In the genomic region with DNA sequence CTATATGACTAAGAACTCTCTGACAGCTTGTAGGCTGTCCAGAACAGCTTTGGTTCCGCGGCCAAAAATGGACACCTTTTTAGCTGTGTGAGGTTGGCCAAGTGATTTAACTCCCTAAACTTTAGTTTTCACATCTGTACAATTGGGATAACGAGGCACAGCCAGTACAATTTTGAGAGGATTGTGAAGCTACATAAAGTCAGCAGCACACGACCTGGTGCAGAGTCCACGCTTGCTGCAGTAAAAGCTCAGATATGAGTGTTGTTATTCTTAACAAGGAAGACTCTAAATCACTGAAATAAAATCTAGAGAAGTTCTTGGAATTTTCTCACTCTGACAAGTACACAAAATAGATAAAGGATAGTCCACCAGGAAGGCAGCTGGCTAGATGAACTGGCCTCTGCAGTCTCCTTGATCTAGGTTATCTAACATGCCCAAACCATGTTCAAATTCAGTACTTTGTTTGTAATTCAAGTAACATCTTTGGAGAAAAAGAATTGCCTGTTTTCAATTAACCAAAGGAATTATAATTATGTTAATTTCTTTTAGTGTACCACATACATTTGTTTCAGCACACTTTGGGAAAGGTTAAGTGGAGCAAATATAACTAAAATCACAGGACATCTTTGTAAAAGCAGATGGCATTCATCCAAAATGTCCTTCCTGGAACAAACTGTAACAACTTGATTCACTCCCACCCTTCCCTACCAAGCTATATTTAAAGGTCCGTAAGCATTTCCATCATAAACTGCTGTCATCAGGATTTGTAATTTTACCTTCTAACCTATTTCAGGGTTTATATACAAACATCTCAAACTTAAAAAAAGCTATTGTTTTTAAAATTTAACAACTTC, we compare ENCODE assay signal across 16 cellular contexts.
DNase-seq lines count a peak whose midpoint lies in the region; ATAC-seq and TF ChIP-seq lines count a peak whose summit lies in the region.
"Had no signal": no experiment of that assay in that cellular context is flagged by ENCODE, and none has a peak within 500 bp of the region (broad histone marks: within the 10 kb centered on the region; RNA-seq: fewer than 3 reads in every experiment).

No MANE protein-coding gene starts in this region.

- WGBS in gastroesophageal sphincter (ENCODE audit: low coverage in 1 of 2), 2 donors: 16 to 19% methylated on average over 6 of the region's 6 CpGs
- 67 to 82% methylated on average over 6 of the region's 6 CpGs for WGBS in upper lobe of left lung, 2 donors

- no peaks in the 10 kb centered on the region for H3K27me3 Mint-ChIP-seq in nephron (ENCODE audit: low read depth)
- H3K27me3 Mint-ChIP-seq: brain had no signal

- no peaks in the 10 kb centered on the region for H3K9me3 ChIP-seq in gastroesophageal sphincter
- H3K9me3 ChIP-seq in upper lobe of left lung: no peaks in the 10 kb centered on the region

- peak; percentile 45 to 66 for DNase-seq in cardiac fibroblast (ENCODE audit: low read depth in 2 of 2)
- no peak for DNase-seq in upper lobe of left lung
- no peak for DNase-seq in EL
- DNase-seq in activated CD4-positive, CD25-positive, alpha-beta regulatory T cell (lab: John Stamatoyannopoulos, UW): no peak
- no peak for DNase-seq in MV-4-11 (lab: John Stamatoyannopoulos, UW)
- DNase-seq: activated effector memory CD4-positive, alpha-beta T cell treated with Interleukin-2 at 50 U/mL for 16 hours; DMS153; effector CD4-positive, alpha-beta T cell; NCI-H2029 treated with DMSO at 0.1 percent for 48 hours; NCI-H524 treated with DMSO at 0.1 percent for 48 hours; stimulated activated naive CD8-positive, alpha-beta T cell treated with anti-CD3 and anti-CD28 coated beads, Interleukin-15, Interleukin-2, amounts not matched to agents 100 U/mL and 50 U/mL, for 24 hours; T-helper 1 cell had no signal

- no peak for TF ChIP-seq CTCF in cardiac fibroblast (IDR thresholded peaks at IDR 0.05; ENCODE audit: low read depth, low read length)
- no peak for TF ChIP-seq CTCF in gastroesophageal sphincter (IDR thresholded peaks at IDR 0.05)
- no peak for TF ChIP-seq CTCF in nephron (IDR thresholded peaks at IDR 0.05; ENCODE audit: unreplicated experiment in 3 of 3)
- TF ChIP-seq CTCF in upper lobe of left lung (IDR thresholded peaks at IDR 0.05): no peak

- TF ChIP-seq POLR2A in gastroesophageal sphincter (IDR thresholded peaks at IDR 0.05): no peak
- TF ChIP-seq POLR2A in upper lobe of left lung (IDR thresholded peaks at IDR 0.05): no peak

- peaks cover 25% of the 10 kb centered on the region for H3K4me1 Mint-ChIP-seq in nephron
- H3K4me1 Mint-ChIP-seq: B cell had no signal

- no peak overlapping the region for H3K4me3 ChIP-seq in cardiac fibroblast (replicated peaks in 1 of 2; ENCODE audit: low read depth in 2 of 2, low read length in 2 of 2)
- H3K4me3 ChIP-seq in gastroesophageal sphincter: no peak overlapping the region
- no peak overlapping the region for H3K4me3 ChIP-seq in upper lobe of left lung

- H3K4me1 ChIP-seq in gastroesophageal sphincter (peaks cover 0 to 23% (median 0%) of the 10 kb centered on the region in 3 donors), upper lobe of left lung (peaks cover 0 to 8% (median 7%) of the 10 kb centered on the region in 4 donors)

- H3K27ac Mint-ChIP-seq in nephron: peak overlapping the region; percentile 50 to 74 (median 59)
- H3K27ac Mint-ChIP-seq: B cell had no signal

- no peak overlapping the region for H3K4me3 Mint-ChIP-seq in nephron
- H3K4me3 Mint-ChIP-seq: B cell, brain had no signal

- H3K27me3 ChIP-seq in gastroesophageal sphincter (no peaks in the 10 kb centered on the region), upper lobe of left lung (no peaks in the 10 kb centered on the region)

- H3K36me3 ChIP-seq in gastroesophageal sphincter: no peaks in the 10 kb centered on the region
- H3K36me3 ChIP-seq in upper lobe of left lung: no peaks in the 10 kb centered on the region

- peaks cover 9% of the 10 kb centered on the region for H3K9me3 Mint-ChIP-seq in nephron

- H3K36me3 Mint-ChIP-seq in nephron (ENCODE audit: low read depth): peaks cover 3% of the 10 kb centered on the region

- TF ChIP-seq EP300 in gastroesophageal sphincter (IDR thresholded peaks at IDR 0.05) (no peak), upper lobe of left lung (IDR thresholded peaks at IDR 0.05) (no peak)

- ATAC-seq in gastroesophageal sphincter (no peak), upper lobe of left lung (ENCODE audit: low FRiP score in 2 of 2) (no peak)
- ATAC-seq: stimulated activated naive CD8-positive, alpha-beta T cell treated with anti-CD3 and anti-CD28 coated beads, Interleukin-15, Interleukin-2, amounts not matched to agents 100 U/mL and 50 U/mL, for 24 hours had no signal

- H3K27ac ChIP-seq in gastroesophageal sphincter (peak overlapping the region in 3 of 4 donors; percentile 13 to 42 (median 16)), upper lobe of left lung (peak overlapping the region in 3 of 4 donors; percentile 31 to 42 (median 36))

Comparison
In these comparisons a context has a peak if more than half of its experiments do, and no peak if none do; other contexts are left out.
1. DNase-seq: peak in cardiac fibroblast (2 of 2); none in upper lobe of left lung (0 of 2), EL (single experiment), activated CD4-positive, CD25-positive, alpha-beta regulatory T cell (0 of 4) and MV-4-11 (single experiment).